In genomic region chr17:39699157-39699817, GRCh38 we compare ENCODE assay signal across 7 cellular contexts. TPM values are rescaled to one million over a fixed set of nuclear protein-coding genes. Genes with fewer than 3 reads are reported as not detected.
DNase-seq lines count a peak whose midpoint lies in the region; ATAC-seq, FAIRE-seq and TF ChIP-seq lines count a peak whose summit lies in the region.
"Not testable (repeated sequence)": the region's sequence is repeated elsewhere in the genome, so short reads cannot be mapped to it uniquely, and the experiment has no call there.

No MANE protein-coding gene starts in this region.

- ATAC-seq in T-cell (replicated peaks in 1 of 4); left lung: not testable (repeated sequence)

- H3K9me2 ChIP-seq in GM23248 (ENCODE audit: insufficient read depth) = not testable (repeated sequence)

- H3K27ac ChIP-seq in GM23248 = peak overlapping the region; percentile 28; the same call in 1 of the 2 replicates
- peak overlapping the region; percentile 47 to 76 for H3K27ac ChIP-seq in left lung
- not testable (repeated sequence) for H3K27ac ChIP-seq in smooth muscle cell (ENCODE audit: low read depth)

- CTCF ChIA-PET in T-cell (lab: Charles Lee) = interaction anchor here in 1 of 2 donors (0.7 kb wide), 1 partner anchor 64 kb away, joined by 3 read pairs; no protein-coding TSS in a partner anchor

- H3K4me2 ChIP-seq in GM23248 (ENCODE audit: unreplicated experiment) (peak overlapping the region; percentile 98), smooth muscle cell (peak overlapping the region; percentile 92)

- not testable (repeated sequence) for H4K20me1 ChIP-seq in GM23248 (ENCODE audit: insufficient read depth)
- H4K20me1 ChIP-seq in smooth muscle cell (ENCODE audit: low read depth) = peaks cover 33% of the 10 kb centered on the region

- DNase-seq in GM23248; T-cell; bronchial epithelial cell (ENCODE audit: low read depth); fibroblast of the aortic adventitia (ENCODE audit: low read depth); nephron progenitor cell; smooth muscle cell (lab: John Stamatoyannopoulos, UW; ENCODE audit: unreplicated experiment): not testable (repeated sequence)
- DNase-seq in left lung = peak in 1 of 2 donors; percentile 3

- H3F3A ChIP-seq in GM23248 (ENCODE audit: insufficient read depth); smooth muscle cell (ENCODE audit: low read depth): not testable (repeated sequence)

- H3K4me3 ChIP-seq in GM23248 (peak overlapping the region; percentile 81), bronchial epithelial cell (ENCODE audit: low read depth, low read length) (peak overlapping the region; percentile 81), fibroblast of the aortic adventitia (ENCODE audit: low read depth, low read length) (peak overlapping the region; percentile 82), left lung (peak overlapping the region; percentile 54 to 67), smooth muscle cell (peak overlapping the region; percentile 91)

- H3K27me3 ChIP-seq in GM23248 (replicated peaks; ENCODE audit: insufficient read depth); bronchial epithelial cell (ENCODE audit: control insufficient read depth, insufficient read depth, low read length); smooth muscle cell (ENCODE audit: low read depth): not testable (repeated sequence)
- peaks cover 0 to 39% of the 10 kb centered on the region in 2 donors for H3K27me3 ChIP-seq in left lung

- H3K36me3 ChIP-seq in GM23248 (ENCODE audit: low read depth); bronchial epithelial cell (ENCODE audit: control insufficient read depth, insufficient read depth, low read length); left lung; smooth muscle cell (ENCODE audit: low read depth): not testable (repeated sequence)

- not testable (repeated sequence) for H3K9me3 Mint-ChIP-seq in T-cell, nephron progenitor cell

- not testable (repeated sequence) for FAIRE-seq in bronchial epithelial cell (lab: Jason Lieb, UNC)

- intact Hi-C loops in left lung (cut with DNase I) = not testable (repeated sequence)

- H2AFZ ChIP-seq in GM23248 = peak overlapping the region; percentile 97
- H2AFZ ChIP-seq in smooth muscle cell (ENCODE audit: low read depth) = peak overlapping the region; percentile 90

- H3K27ac Mint-ChIP-seq in T-cell, nephron progenitor cell: not testable (repeated sequence)

- peaks cover 53% of the 10 kb centered on the region for H3K79me2 ChIP-seq in GM23248 (ENCODE audit: insufficient read depth)
- H3K79me2 ChIP-seq in smooth muscle cell (ENCODE audit: low read depth) = peaks cover 34% of the 10 kb centered on the region

- POLR2A ChIA-PET in T-cell (lab: Charles Lee) = not testable (repeated sequence)

- peaks cover 11% of the 10 kb centered on the region for H3K4me1 ChIP-seq in GM23248 (ENCODE audit: insufficient read depth)
- peaks cover 12 to 31% of the 10 kb centered on the region in 2 donors for H3K4me1 ChIP-seq in left lung
- H3K4me1 ChIP-seq in smooth muscle cell (ENCODE audit: low read depth) = peaks cover 32% of the 10 kb centered on the region

- H3K9ac ChIP-seq in GM23248 (peak overlapping the region; percentile 85), smooth muscle cell (ENCODE audit: low read depth) (peak overlapping the region; percentile 72)

- 45 to 46% methylated on average over 11 of the region's 11 CpGs for WGBS in GM23248 (ENCODE audit: low coverage in 1 of 2, low lambda C conversion rate in 2 of 2, missing lambda C conversion rate in 2 of 2), 2 experiments
- WGBS in smooth muscle cell (ENCODE audit: low lambda C conversion rate) = 54% methylated on average over 11 of the region's 11 CpGs

- H3K4me3 Mint-ChIP-seq in T-cell (peak overlapping the region in 2 of 3 donors; percentile 34 to 67), nephron progenitor cell (peak overlapping the region; percentile 96)

- in situ Hi-C loops in GM23248 (cut with MboI) = not testable (repeated sequence)

- H3K9me3 ChIP-seq in GM23248 (ENCODE audit: low read depth); left lung; smooth muscle cell (replicated peaks; ENCODE audit: low read depth): not testable (repeated sequence)

- H3K36me3 Mint-ChIP-seq in T-cell = peaks cover 12% of the 10 kb centered on the region
- H3K36me3 Mint-ChIP-seq in nephron progenitor cell (ENCODE audit: low read depth) = not testable (repeated sequence)

- H3K4me1 Mint-ChIP-seq in T-cell (peaks cover 6 to 14% (median 12%) of the 10 kb centered on the region in 3 donors), nephron progenitor cell (peaks cover 72% of the 10 kb centered on the region)

- peaks cover 28 to 36% of the 10 kb centered on the region in 2 donors for H3K27me3 Mint-ChIP-seq in T-cell
- H3K27me3 Mint-ChIP-seq in nephron progenitor cell (ENCODE audit: low read depth, poor library complexity) = peaks cover 21% of the 10 kb centered on the region

- not testable (repeated sequence) for TF ChIP-seq CTCF in bronchial epithelial cell (IDR thresholded peaks at IDR 0.05; ENCODE audit: insufficient read depth, low read length, severe bottlenecking); fibroblast of the aortic adventitia (IDR thresholded peaks at IDR 0.05; ENCODE audit: insufficient read depth, low read length); left lung (IDR thresholded peaks at IDR 0.05); nephron progenitor cell (IDR thresholded peaks at IDR 0.05); smooth muscle cell (IDR thresholded peaks at IDR 0.05; ENCODE audit: borderline replicate concordance, insufficient read depth, poor library complexity, severe bottlenecking)

RNA-seq across cellular contexts. Expression of gene ERBB2, which starts 0.6 kb away (rescaled TPM):
- total RNA-seq in GM23248 (2014; rRNA removed; shearing (Covaris generic)) = 45.8 and 55.4 TPM in 2 replicates
- polyA plus RNA-seq in GM23248 (2016; fragmentation: Nextera tagmentation; extraction: Ambion mirVana) = 28.5 and 30.3 TPM in 2 replicates
- 1 to 10 TPM; 4.1 to 8.8 (median 6.0) TPM for total RNA-seq in T-cell
- total RNA-seq in bronchial epithelial cell = 32.1 and 62.3 TPM in 2 replicates
- total RNA-seq in fibroblast of the aortic adventitia (ENCODE audit: low replicate concordance) = 37.4 and 67.0 TPM in 2 replicates
- 100 to 1,000 TPM in 1 of 2 donors, 10 to 100 TPM in 1; 65.1 to 137 TPM for total RNA-seq in left lung
- total RNA-seq in smooth muscle cell = 44.5 and 49.4 TPM in 2 replicates
- 53.6 and 56.1 TPM in 2 replicates for polyA plus RNA-seq in smooth muscle cell

RNA-seq across cellular contexts. Expression of gene PGAP3, which starts 11.4 kb away (rescaled TPM):
- 14.2 and 15.3 TPM in 2 replicates for total RNA-seq in GM23248 (2014; rRNA removed; shearing (Covaris generic))
- polyA plus RNA-seq in GM23248 (2016; fragmentation: Nextera tagmentation; extraction: Ambion mirVana) (9.2 and 10.6 TPM in 2 replicates), smooth muscle cell (19.1 and 26.4 TPM in 2 replicates)
- total RNA-seq in T-cell (10 to 100 TPM; 27.9 to 34.3 (median 31.7) TPM), bronchial epithelial cell (10.8 TPM in 2 replicates), fibroblast of the aortic adventitia (ENCODE audit: low replicate concordance) (9.7 and 11.1 TPM in 2 replicates), left lung (10 to 100 TPM; 17.2 to 32.9 TPM), smooth muscle cell (16.5 and 19.4 TPM in 2 replicates)

RNA-seq across cellular contexts. Expression of gene PNMT, which starts 31.0 kb away (rescaled TPM):
- total RNA-seq in GM23248 (2014; rRNA removed; shearing (Covaris generic)) = not detected in 2 replicates
- polyA plus RNA-seq in GM23248 (2016; fragmentation: Nextera tagmentation; extraction: Ambion mirVana) = not detected in 2 replicates
- under 1 TPM in 3 of 5 donors, not detected in 2; 0.35 to 0.56 (median 0.47) TPM for total RNA-seq in T-cell
- not detected in 2 replicates for total RNA-seq in bronchial epithelial cell
- total RNA-seq in fibroblast of the aortic adventitia (ENCODE audit: low replicate concordance) = not detected in 2 replicates
- total RNA-seq in left lung = under 1 TPM; 0.38 to 0.58 TPM
- not detected in 2 replicates for total RNA-seq in smooth muscle cell
- 0.23 and 1.3 TPM in 2 replicates for polyA plus RNA-seq in smooth muscle cell

RNA-seq across cellular contexts. Expression of gene MIEN1, which starts 31.0 kb away (rescaled TPM):
- 33.6 and 37.1 TPM in 2 replicates for total RNA-seq in GM23248 (2014; rRNA removed; shearing (Covaris generic))
- polyA plus RNA-seq in GM23248 (2016; fragmentation: Nextera tagmentation; extraction: Ambion mirVana) = 85.4 and 88.4 TPM in 2 replicates
- 10 to 100 TPM; 30.8 to 36.9 (median 32.1) TPM for total RNA-seq in T-cell
- total RNA-seq in bronchial epithelial cell = 26.6 and 34.1 TPM in 2 replicates
- total RNA-seq in fibroblast of the aortic adventitia (ENCODE audit: low replicate concordance) = 33.1 and 76.0 TPM in 2 replicates
- total RNA-seq in left lung = 10 to 100 TPM; 45.6 to 57.9 TPM
- total RNA-seq in smooth muscle cell = 33.5 and 55.8 TPM in 2 replicates
- polyA plus RNA-seq in smooth muscle cell = 70.7 and 71.5 TPM in 2 replicates

RNA-seq across cellular contexts. Expression of gene TCAP, which starts 34.1 kb away (rescaled TPM):
- 0.43 TPM in 1 of 2 replicates, not detected in the other for total RNA-seq in GM23248 (2014; rRNA removed; shearing (Covaris generic))
- polyA plus RNA-seq in GM23248 (2016; fragmentation: Nextera tagmentation; extraction: Ambion mirVana) (not detected in 2 replicates), smooth muscle cell (0.41 and 0.69 TPM in 2 replicates)
- total RNA-seq in T-cell (1 to 10 TPM; 2.2 to 7.8 (median 6.6) TPM), bronchial epithelial cell (0.51 TPM in 1 of 2 replicates, not detected in the other), fibroblast of the aortic adventitia (ENCODE audit: low replicate concordance) (0.36 and 0.49 TPM in 2 replicates), left lung (1 to 10 TPM; 2.0 to 2.6 TPM), smooth muscle cell (1.1 TPM in 1 of 2 replicates, not detected in the other)
